1 cellular context compared by ENCODE assay signal in the genomic region with DNA sequence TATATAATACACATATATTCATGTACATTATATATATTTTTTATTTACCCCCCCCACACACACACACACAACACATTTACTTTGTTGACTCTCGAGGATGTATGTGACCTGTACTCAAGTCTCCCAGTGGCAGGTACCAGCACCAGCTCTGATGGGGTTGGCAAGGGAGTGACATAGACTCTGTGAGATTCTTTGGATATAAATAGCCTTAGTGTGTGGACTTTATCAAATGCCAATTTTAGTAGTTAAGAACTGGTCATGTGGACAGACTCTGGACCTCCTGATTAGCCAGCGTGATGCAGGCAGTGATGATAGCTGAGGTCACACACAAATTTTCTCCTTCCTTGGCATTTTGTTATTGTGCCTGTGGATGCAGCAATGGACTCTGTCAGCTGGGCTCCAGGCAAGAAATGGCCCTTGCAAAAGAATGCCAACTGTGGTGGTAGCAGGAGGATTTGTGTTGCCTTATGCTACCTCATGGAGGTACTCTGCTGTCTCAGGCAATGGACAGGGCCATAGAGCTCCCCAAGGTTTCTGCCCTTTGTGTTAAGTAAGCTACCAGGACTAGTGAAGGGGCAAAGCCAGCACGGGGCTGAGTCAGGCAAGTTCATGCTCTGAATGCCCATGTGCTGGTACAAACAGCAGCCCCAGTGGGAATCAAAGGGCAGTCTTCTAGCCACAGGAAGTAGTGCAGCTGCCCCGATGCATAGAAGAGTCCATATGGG.
TF ChIP-seq lines count a peak whose summit lies in the region.

No MANE protein-coding gene starts in this region.

TF ChIP-seq in WTC11, 78 proteins besides CTCF, POLR2A, EP300 and RAD21 (continued from another document):
- TF ChIP-seq, protein P1, sequence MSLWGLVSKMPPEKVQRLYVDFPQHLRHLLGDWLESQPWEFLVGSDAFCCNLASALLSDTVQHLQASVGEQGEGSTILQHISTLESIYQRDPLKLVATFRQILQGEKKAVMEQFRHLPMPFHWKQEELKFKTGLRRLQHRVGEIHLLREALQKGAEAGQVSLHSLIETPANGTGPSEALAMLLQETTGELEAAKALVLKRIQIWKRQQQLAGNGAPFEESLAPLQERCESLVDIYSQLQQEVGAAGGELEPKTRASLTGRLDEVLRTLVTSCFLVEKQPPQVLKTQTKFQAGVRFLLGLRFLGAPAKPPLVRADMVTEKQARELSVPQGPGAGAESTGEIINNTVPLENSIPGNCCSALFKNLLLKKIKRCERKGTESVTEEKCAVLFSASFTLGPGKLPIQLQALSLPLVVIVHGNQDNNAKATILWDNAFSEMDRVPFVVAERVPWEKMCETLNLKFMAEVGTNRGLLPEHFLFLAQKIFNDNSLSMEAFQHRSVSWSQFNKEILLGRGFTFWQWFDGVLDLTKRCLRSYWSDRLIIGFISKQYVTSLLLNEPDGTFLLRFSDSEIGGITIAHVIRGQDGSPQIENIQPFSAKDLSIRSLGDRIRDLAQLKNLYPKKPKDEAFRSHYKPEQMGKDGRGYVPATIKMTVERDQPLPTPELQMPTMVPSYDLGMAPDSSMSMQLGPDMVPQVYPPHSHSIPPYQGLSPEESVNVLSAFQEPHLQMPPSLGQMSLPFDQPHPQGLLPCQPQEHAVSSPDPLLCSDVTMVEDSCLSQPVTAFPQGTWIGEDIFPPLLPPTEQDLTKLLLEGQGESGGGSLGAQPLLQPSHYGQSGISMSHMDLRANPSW (CRISPR knock-in tag; conservative IDR thresholded peaks at IDR 0.05; ENCODE audit: low read depth) = no peak
- TF ChIP-seq ZNF416 (CRISPR knock-in tag; IDR thresholded peaks at IDR 0.05) = no peak
- TF ChIP-seq NFE2L1 (CRISPR knock-in tag; IDR thresholded peaks at IDR 0.05) = no peak
- TF ChIP-seq, protein P2, sequence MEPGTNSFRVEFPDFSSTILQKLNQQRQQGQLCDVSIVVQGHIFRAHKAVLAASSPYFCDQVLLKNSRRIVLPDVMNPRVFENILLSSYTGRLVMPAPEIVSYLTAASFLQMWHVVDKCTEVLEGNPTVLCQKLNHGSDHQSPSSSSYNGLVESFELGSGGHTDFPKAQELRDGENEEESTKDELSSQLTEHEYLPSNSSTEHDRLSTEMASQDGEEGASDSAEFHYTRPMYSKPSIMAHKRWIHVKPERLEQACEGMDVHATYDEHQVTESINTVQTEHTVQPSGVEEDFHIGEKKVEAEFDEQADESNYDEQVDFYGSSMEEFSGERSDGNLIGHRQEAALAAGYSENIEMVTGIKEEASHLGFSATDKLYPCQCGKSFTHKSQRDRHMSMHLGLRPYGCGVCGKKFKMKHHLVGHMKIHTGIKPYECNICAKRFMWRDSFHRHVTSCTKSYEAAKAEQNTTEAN (CRISPR knock-in tag; IDR thresholded peaks at IDR 0.05) = no peak
- TF ChIP-seq, protein P3, sequence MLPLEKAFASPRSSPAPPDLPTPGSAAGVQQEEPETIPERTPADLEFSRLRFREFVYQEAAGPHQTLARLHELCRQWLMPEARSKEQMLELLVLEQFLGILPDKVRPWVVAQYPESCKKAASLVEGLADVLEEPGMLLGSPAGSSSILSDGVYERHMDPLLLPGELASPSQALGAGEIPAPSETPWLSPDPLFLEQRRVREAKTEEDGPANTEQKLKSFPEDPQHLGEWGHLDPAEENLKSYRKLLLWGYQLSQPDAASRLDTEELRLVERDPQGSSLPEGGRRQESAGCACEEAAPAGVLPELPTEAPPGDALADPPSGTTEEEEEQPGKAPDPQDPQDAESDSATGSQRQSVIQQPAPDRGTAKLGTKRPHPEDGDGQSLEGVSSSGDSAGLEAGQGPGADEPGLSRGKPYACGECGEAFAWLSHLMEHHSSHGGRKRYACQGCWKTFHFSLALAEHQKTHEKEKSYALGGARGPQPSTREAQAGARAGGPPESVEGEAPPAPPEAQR (CRISPR knock-in tag; IDR thresholded peaks at IDR 0.05) = no peak
- TF ChIP-seq, protein P4, sequence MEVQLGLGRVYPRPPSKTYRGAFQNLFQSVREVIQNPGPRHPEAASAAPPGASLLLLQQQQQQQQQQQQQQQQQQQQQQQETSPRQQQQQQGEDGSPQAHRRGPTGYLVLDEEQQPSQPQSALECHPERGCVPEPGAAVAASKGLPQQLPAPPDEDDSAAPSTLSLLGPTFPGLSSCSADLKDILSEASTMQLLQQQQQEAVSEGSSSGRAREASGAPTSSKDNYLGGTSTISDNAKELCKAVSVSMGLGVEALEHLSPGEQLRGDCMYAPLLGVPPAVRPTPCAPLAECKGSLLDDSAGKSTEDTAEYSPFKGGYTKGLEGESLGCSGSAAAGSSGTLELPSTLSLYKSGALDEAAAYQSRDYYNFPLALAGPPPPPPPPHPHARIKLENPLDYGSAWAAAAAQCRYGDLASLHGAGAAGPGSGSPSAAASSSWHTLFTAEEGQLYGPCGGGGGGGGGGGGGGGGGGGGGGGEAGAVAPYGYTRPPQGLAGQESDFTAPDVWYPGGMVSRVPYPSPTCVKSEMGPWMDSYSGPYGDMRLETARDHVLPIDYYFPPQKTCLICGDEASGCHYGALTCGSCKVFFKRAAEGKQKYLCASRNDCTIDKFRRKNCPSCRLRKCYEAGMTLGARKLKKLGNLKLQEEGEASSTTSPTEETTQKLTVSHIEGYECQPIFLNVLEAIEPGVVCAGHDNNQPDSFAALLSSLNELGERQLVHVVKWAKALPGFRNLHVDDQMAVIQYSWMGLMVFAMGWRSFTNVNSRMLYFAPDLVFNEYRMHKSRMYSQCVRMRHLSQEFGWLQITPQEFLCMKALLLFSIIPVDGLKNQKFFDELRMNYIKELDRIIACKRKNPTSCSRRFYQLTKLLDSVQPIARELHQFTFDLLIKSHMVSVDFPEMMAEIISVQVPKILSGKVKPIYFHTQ (CRISPR knock-in tag; IDR thresholded peaks at IDR 0.05) = no peak
- TF ChIP-seq, protein P5, sequence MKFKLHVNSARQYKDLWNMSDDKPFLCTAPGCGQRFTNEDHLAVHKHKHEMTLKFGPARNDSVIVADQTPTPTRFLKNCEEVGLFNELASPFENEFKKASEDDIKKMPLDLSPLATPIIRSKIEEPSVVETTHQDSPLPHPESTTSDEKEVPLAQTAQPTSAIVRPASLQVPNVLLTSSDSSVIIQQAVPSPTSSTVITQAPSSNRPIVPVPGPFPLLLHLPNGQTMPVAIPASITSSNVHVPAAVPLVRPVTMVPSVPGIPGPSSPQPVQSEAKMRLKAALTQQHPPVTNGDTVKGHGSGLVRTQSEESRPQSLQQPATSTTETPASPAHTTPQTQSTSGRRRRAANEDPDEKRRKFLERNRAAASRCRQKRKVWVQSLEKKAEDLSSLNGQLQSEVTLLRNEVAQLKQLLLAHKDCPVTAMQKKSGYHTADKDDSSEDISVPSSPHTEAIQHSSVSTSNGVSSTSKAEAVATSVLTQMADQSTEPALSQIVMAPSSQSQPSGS (CRISPR knock-in tag; IDR thresholded peaks at IDR 0.05; ENCODE audit: borderline replicate concordance, low read depth) = no peak
